9 cellular contexts compared by ENCODE assay signal in the genomic region with DNA sequence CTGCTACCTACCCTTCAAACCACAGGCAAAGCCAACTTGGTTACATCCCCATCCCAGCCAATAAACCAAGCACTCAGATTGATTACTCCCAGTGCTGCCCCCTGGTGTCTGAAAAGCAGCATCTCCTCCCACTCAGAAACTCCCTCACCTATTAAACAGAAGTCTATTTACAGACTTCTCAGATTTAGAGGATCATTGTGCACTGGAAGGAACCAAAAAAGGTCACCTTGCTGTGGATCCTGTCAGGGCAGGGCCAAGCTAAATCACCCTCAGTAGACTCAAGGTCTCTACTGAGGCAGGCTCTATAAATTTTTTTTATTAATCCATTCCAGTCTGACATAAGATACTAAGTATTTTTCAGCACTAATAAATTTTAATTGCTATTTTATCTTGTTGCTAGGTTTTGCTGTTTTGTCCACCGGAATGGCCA. TPM values are rescaled to one million over a fixed set of nuclear protein-coding genes. Genes with fewer than 3 reads are reported as not detected.
DNase-seq lines count a peak whose midpoint lies in the region; ATAC-seq and TF ChIP-seq lines count a peak whose summit lies in the region.
"Had no signal": no experiment of that assay in that cellular context is flagged by ENCODE, and none has a peak within 500 bp of the region (broad histone marks: within the 10 kb centered on the region; RNA-seq: fewer than 3 reads in every experiment).

No MANE protein-coding gene starts in this region.

- no peaks in the 10 kb centered on the region for H3K9me3 Mint-ChIP-seq in activated T-helper 17 cell treated with anti-CD3 and anti-CD28 coated beads, Interleukin-2, amount 50 U/mL, for 72 hours
- H3K9me3 Mint-ChIP-seq: T-helper 1 cell treated with Interleukin-12 subunit alpha and Interleukin-12 subunit beta and Interleukin-4 antibody, amounts not matched to agents 30 μg/mL and 1 μg/mL, for 36 hours had no signal

- no peak overlapping the region for H3K4me3 Mint-ChIP-seq in activated T-helper 17 cell treated with anti-CD3 and anti-CD28 coated beads, Interleukin-2, amount 50 U/mL, for 72 hours
- H3K4me3 Mint-ChIP-seq: T-helper 1 cell treated with Interleukin-12 subunit alpha and Interleukin-12 subunit beta and Interleukin-4 antibody, amounts not matched to agents 30 μg/mL and 1 μg/mL, for 36 hours had no signal

- no peaks in the 10 kb centered on the region for H3K9me3 ChIP-seq in MG63

- H3K36me3 ChIP-seq in MG63 = peaks cover 88% of the 10 kb centered on the region

- TF ChIP-seq CTCF in foreskin keratinocyte (conservative IDR thresholded peaks at IDR 0.05) = peak; percentile 84

- DNase-seq in DMS53 (lab: John Stamatoyannopoulos, UW) = peak; percentile 90
- DNase-seq in MG63 = peak; percentile 54
- DNase-seq in SHP77 (lab: John Stamatoyannopoulos, UW) = peak; percentile 34 to 52
- peak; percentile 14 to 35 for DNase-seq in foreskin keratinocyte
- peak; percentile 20 for DNase-seq in non-pigmented ciliary epithelial cell (ENCODE audit: low read depth)
- peak in 37 of 49 donors; percentile 3 to 68 (median 32) for DNase-seq in substantia nigra (lab: John Stamatoyannopoulos, UW)

- H3K4me3 ChIP-seq in MG63 = no peak overlapping the region

- peak; percentile 56 for ATAC-seq in activated T-helper 17 cell treated with anti-CD3 and anti-CD28 coated beads, Interleukin-2, amount 50 U/mL, for 72 hours (replicated peaks)
- ATAC-seq in foreskin keratinocyte = peak; percentile 32
- no peak for ATAC-seq in HG03565 (IDR thresholded peaks at IDR 0.05; ENCODE audit: unreplicated experiment)

- no peak overlapping the region for H3K27ac Mint-ChIP-seq in activated T-helper 17 cell treated with anti-CD3 and anti-CD28 coated beads, Interleukin-2, amount 50 U/mL, for 72 hours
- H3K27ac Mint-ChIP-seq: T-helper 1 cell treated with Interleukin-12 subunit alpha and Interleukin-12 subunit beta and Interleukin-4 antibody, amounts not matched to agents 30 μg/mL and 1 μg/mL, for 36 hours had no signal

- H3K27me3 ChIP-seq in MG63 = no peaks in the 10 kb centered on the region
- no peaks in the 10 kb centered on the region for H3K27me3 ChIP-seq in foreskin keratinocyte

- H3K4me1 ChIP-seq in foreskin keratinocyte = no peaks in the 10 kb centered on the region

- H3K4me1 Mint-ChIP-seq in activated T-helper 17 cell treated with anti-CD3 and anti-CD28 coated beads, Interleukin-2, amount 50 U/mL, for 72 hours = no peaks in the 10 kb centered on the region

- H3K36me3 Mint-ChIP-seq in activated T-helper 17 cell treated with anti-CD3 and anti-CD28 coated beads, Interleukin-2, amount 50 U/mL, for 72 hours (ENCODE audit: low read depth) = peaks cover 96% of the 10 kb centered on the region

- H3K27ac ChIP-seq in foreskin keratinocyte = no peak overlapping the region
- H3K27ac ChIP-seq in substantia nigra (ENCODE audit: low read depth, low read length, poor library complexity, severe bottlenecking) = no peak overlapping the region

- H3K27me3 Mint-ChIP-seq in activated T-helper 17 cell treated with anti-CD3 and anti-CD28 coated beads, Interleukin-2, amount 50 U/mL, for 72 hours = no peaks in the 10 kb centered on the region

RNA-seq across cellular contexts. Expression of a gene that starts 17.6 kb away (rescaled TPM):
- not detected in 2 replicates for total RNA-seq in MG63 (2014; rRNA removed; shearing (Covaris generic); ENCODE audit: low replicate concordance)
- total RNA-seq in activated T-helper 17 cell treated with anti-CD3 and anti-CD28 coated beads, Interleukin-2, amount 50 U/mL, for 72 hours = not detected
- not detected in 2 replicates for total RNA-seq in foreskin keratinocyte
- polyA plus RNA-seq in foreskin keratinocyte = not detected in 2 replicates

RNA-seq across cellular contexts. Expression of a gene that starts 34.0 kb away (rescaled TPM):
- 156 and 179 TPM in 2 replicates for total RNA-seq in MG63 (2014; rRNA removed; shearing (Covaris generic); ENCODE audit: low replicate concordance)
- total RNA-seq in activated T-helper 17 cell treated with anti-CD3 and anti-CD28 coated beads, Interleukin-2, amount 50 U/mL, for 72 hours = 100 to 1,000 TPM; 105 to 215 TPM
- total RNA-seq in foreskin keratinocyte = 129 and 136 TPM in 2 replicates
- polyA plus RNA-seq in foreskin keratinocyte = 76.6 and 87.6 TPM in 2 replicates

RNA-seq across cellular contexts. Expression of a gene that starts 35.2 kb away (rescaled TPM):
- total RNA-seq in MG63 (2014; rRNA removed; shearing (Covaris generic); ENCODE audit: low replicate concordance) = 15.4 and 60.0 TPM in 2 replicates
- total RNA-seq in activated T-helper 17 cell treated with anti-CD3 and anti-CD28 coated beads, Interleukin-2, amount 50 U/mL, for 72 hours = 1 to 10 TPM; 2.4 to 3.4 TPM
- 31.7 and 32.5 TPM in 2 replicates for total RNA-seq in foreskin keratinocyte
- 13.0 and 14.5 TPM in 2 replicates for polyA plus RNA-seq in foreskin keratinocyte

RNA-seq across cellular contexts. Expression of a gene that starts 50.1 kb away (rescaled TPM):
- 5.0 TPM in 1 of 2 replicates, not detected in the other for total RNA-seq in MG63 (2014; rRNA removed; shearing (Covaris generic); ENCODE audit: low replicate concordance)
- not detected for total RNA-seq in activated T-helper 17 cell treated with anti-CD3 and anti-CD28 coated beads, Interleukin-2, amount 50 U/mL, for 72 hours
- 0.10 and 0.39 TPM in 2 replicates for total RNA-seq in foreskin keratinocyte
- 0.13 and 0.17 TPM in 2 replicates for polyA plus RNA-seq in foreskin keratinocyte

Comparison
In these comparisons a context has a peak if more than half of its experiments do, and no peak if none do; other contexts are left out.
1. DNase-seq: peak in every context shown above with its lines; median percentile 90 in DMS53; 54 in MG63; 43 in SHP77; 32 in substantia nigra; 24 in foreskin keratinocyte; 20 in non-pigmented ciliary epithelial cell.